In genomic region chr16:78487471-78487870, GRCh38 we compare ENCODE assay signal across 27 cellular contexts.
"Had no signal": no experiment of that assay in that cellular context is flagged by ENCODE, and none has a peak within 500 bp of the region (broad histone marks: within the 10 kb centered on the region; RNA-seq: fewer than 3 reads in every experiment).

No MANE protein-coding gene starts in this region.

- H3K4me1 ChIP-seq: esophagus squamous epithelium, gastrocnemius medialis, lower lobe of right lung had no signal

- H3K27ac ChIP-seq: coronary artery, dorsolateral prefrontal cortex, epithelial cell of prostate, esophagus squamous epithelium, gastrocnemius medialis, heart left ventricle, hepatocyte, left ventricle myocardium inferior, lower lobe of right lung had no signal

- ATAC-seq: esophagus mucosa, gastrocnemius medialis, heart left ventricle, left colon, left lobe of liver, lower lobe of right lung, mucosa of descending colon had no signal

- H3K36me3 ChIP-seq: esophagus squamous epithelium, gastrocnemius medialis, heart left ventricle, left ventricle myocardium inferior, lower lobe of right lung had no signal

- H3K4me2 ChIP-seq: hepatocyte had no signal

- H3K4me3 ChIP-seq: coronary artery, dorsolateral prefrontal cortex, esophagus squamous epithelium, gastrocnemius medialis, heart left ventricle, hepatocyte, left ventricle myocardium inferior, lower lobe of right lung, mucosa of descending colon had no signal

- H3K27me3 ChIP-seq: dorsolateral prefrontal cortex, esophagus squamous epithelium, gastrocnemius medialis, heart left ventricle, hepatocyte had no signal

- H3K9me3 ChIP-seq: esophagus squamous epithelium, gastrocnemius medialis, heart left ventricle, left ventricle myocardium inferior, lower lobe of right lung, mucosa of descending colon had no signal

- H2AFZ ChIP-seq: hepatocyte had no signal

- FAIRE-seq: colon, kidney had no signal

- DNase-seq: dermis blood vessel endothelial cell; dorsolateral prefrontal cortex; effector CD4-positive, alpha-beta T cell; effector memory CD4-positive, alpha-beta T cell; erythroblast; esophagus squamous epithelium; foreskin fibroblast; foreskin melanocyte; gastrocnemius medialis; heart left ventricle; hypothalamus; immature natural killer cell; islet precursor cell; kidney; kidney glomerular epithelial cell; left colon; left ventricle myocardium inferior; lower lobe of right lung; mesenchymal stem cell; mucosa of descending colon; naive B cell had no signal

- H3K79me2 ChIP-seq: hepatocyte had no signal
